ENCODE assay signal across 8 cellular contexts in the genomic region with DNA sequence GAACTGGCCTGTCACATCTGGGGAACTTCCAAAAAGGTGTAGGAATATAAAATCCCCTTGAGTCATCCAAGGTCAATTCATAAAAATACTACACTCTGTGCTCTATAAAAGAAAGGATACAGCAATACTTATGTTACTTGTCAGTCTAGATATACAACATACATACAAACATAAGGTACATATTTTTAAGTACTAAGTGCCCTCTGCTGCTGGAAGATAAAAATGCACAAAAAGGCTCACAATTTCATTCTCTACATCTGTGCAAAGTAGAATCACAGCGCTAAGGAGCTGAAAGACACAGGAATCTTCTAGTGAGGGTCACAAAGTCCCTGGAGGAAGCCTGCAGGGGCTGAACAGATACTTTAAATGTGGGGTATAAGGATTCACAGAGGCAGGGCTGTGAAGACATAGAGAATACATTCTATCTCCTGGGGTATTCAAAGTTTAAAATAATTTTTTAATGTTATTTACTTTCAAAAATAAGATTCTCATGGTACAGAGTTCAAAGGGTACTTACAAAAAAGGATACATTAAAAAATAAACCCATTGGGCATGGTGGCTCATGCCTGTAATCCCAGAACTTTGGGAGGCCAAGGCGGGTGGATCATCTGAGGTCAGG. TPM values are rescaled to one million over a fixed set of nuclear protein-coding genes. Genes with fewer than 3 reads are reported as not detected.
A peak's percentile ranks its signal among the peaks of the same experiment; 100 is the strongest.
DNase-seq lines count a peak whose midpoint lies in the region; ATAC-seq and TF ChIP-seq lines count a peak whose summit lies in the region.

No MANE protein-coding gene starts in this region.

- no peak overlapping the region for H3K4me3 Mint-ChIP-seq in CD4-positive, alpha-beta T cell
- H3K4me3 Mint-ChIP-seq in type B pancreatic cell = no peak overlapping the region

- H3K9me3 ChIP-seq in CD4-positive, alpha-beta T cell (ENCODE audit: control insufficient read depth, low read length) = peaks cover 5% of the 10 kb centered on the region
- H3K9me3 ChIP-seq in MM.1S (replicated peaks; ENCODE audit: insufficient read depth, low read length) = no peaks in the 10 kb centered on the region
- no peaks in the 10 kb centered on the region for H3K9me3 ChIP-seq in liver (ENCODE audit: control insufficient read depth in 4 of 4, low read length in 3 of 4)

- no peak overlapping the region for H3K27ac Mint-ChIP-seq in CD4-positive, alpha-beta T cell
- no peak overlapping the region for H3K27ac Mint-ChIP-seq in type B pancreatic cell

- H3K4me1 Mint-ChIP-seq in CD4-positive, alpha-beta T cell (ENCODE audit: low read depth) = no peaks in the 10 kb centered on the region
- H3K4me1 Mint-ChIP-seq in type B pancreatic cell (ENCODE audit: unreplicated experiment) = peaks cover 6% of the 10 kb centered on the region

- H3K9ac ChIP-seq in MM.1S (ENCODE audit: low read length) = no peak overlapping the region
- no peak overlapping the region for H3K9ac ChIP-seq in liver (ENCODE audit: low read depth in 1 of 2, low read length in 2 of 2)

- CTCF ChIA-PET in CD4-positive, alpha-beta T cell (lab: Charles Lee) = interaction anchor here (0.6 to 1.3 kb wide), 3 partner anchors 25 to 89 kb away, joined by 3 to 7 read pairs (median 4); no protein-coding TSS in a partner anchor

- DNase-seq in CD4-positive, alpha-beta T cell = peak in 1 of 10 experiments; percentile 14
- DNase-seq in MM.1S = peak; percentile 70
- DNase-seq in RKO (ENCODE audit: low spot score) = peak; percentile 86
- peak; percentile 61 for DNase-seq in cerebellum (ENCODE audit: low spot score)
- DNase-seq in type B pancreatic cell (ENCODE audit: extremely low spot score, unreplicated experiment) = no peak

- H3K27me3 Mint-ChIP-seq in CD4-positive, alpha-beta T cell = no peaks in the 10 kb centered on the region
- no peaks in the 10 kb centered on the region for H3K27me3 Mint-ChIP-seq in type B pancreatic cell

- peak; percentile 85 to 90 for TF ChIP-seq RAD21 in liver (IDR thresholded peaks at IDR 0.05)

- ATAC-seq in CD4-positive, alpha-beta T cell (ENCODE audit: poor library complexity) = peak; percentile 85
- ATAC-seq in GM18907 (IDR thresholded peaks at IDR 0.05; ENCODE audit: unreplicated experiment) = peak; percentile 43
- ATAC-seq in HG02870 (IDR thresholded peaks at IDR 0.05; ENCODE audit: unreplicated experiment) = no peak

- no peak overlapping the region for H3K4me2 ChIP-seq in MM.1S (ENCODE audit: low read depth, low read length)

- H3K79me2 ChIP-seq in MM.1S (ENCODE audit: low read length) = no peaks in the 10 kb centered on the region

- H3K36me3 Mint-ChIP-seq in CD4-positive, alpha-beta T cell (ENCODE audit: low read depth) = no peaks in the 10 kb centered on the region
- no peaks in the 10 kb centered on the region for H3K36me3 Mint-ChIP-seq in type B pancreatic cell

- intact Hi-C loops in CD4-positive, alpha-beta T cell (cut with DNase I, micrococcal nuclease) = loop anchor here (1.0 to 5.0 kb wide), 3 partner anchors 37 to 647 kb away; a partner anchor contains a TSS

- no peaks in the 10 kb centered on the region for H3K4me1 ChIP-seq in MM.1S (ENCODE audit: low read length)
- no peaks in the 10 kb centered on the region for H3K4me1 ChIP-seq in liver (ENCODE audit: control insufficient read depth in 4 of 4, insufficient read depth in 4 of 4, low read length in 3 of 4)

- no peaks in the 10 kb centered on the region for H3K36me3 ChIP-seq in MM.1S (replicated peaks; ENCODE audit: insufficient read depth, low read length)
- no peaks in the 10 kb centered on the region for H3K36me3 ChIP-seq in liver (ENCODE audit: control insufficient read depth in 4 of 4, insufficient read depth in 3 of 4, low read depth in 1 of 4, low read length in 3 of 4)

- no peak overlapping the region for H2AFZ ChIP-seq in MM.1S (ENCODE audit: low read length)

- H4K20me1 ChIP-seq in MM.1S (ENCODE audit: insufficient read depth, low read length) = no peaks in the 10 kb centered on the region

- no peaks in the 10 kb centered on the region for H3K9me2 ChIP-seq in MM.1S (replicated peaks; ENCODE audit: insufficient read depth, low read length)

- WGBS in liver = 50% methylated on average over 2 of the region's 2 CpGs

- POLR2A ChIA-PET in CD4-positive, alpha-beta T cell (lab: Charles Lee) = interaction anchor here (0.6 kb wide), 1 partner anchor 171 kb away, joined by 3 read pairs; no protein-coding TSS in a partner anchor

- peaks cover 2% of the 10 kb centered on the region for H3K9me3 Mint-ChIP-seq in CD4-positive, alpha-beta T cell
- no peaks in the 10 kb centered on the region for H3K9me3 Mint-ChIP-seq in type B pancreatic cell

- no peak overlapping the region for H3K27ac ChIP-seq in CD4-positive, alpha-beta T cell (ENCODE audit: low read depth, low read length)
- H3K27ac ChIP-seq in MM.1S (ENCODE audit: low read length) = no peak overlapping the region
- no peak overlapping the region for H3K27ac ChIP-seq in liver (ENCODE audit: low read depth in 1 of 2, low read length in 2 of 2)

- TF ChIP-seq CTCF in CD4-positive, alpha-beta T cell (IDR thresholded peaks at IDR 0.05) = peak; percentile 77
- TF ChIP-seq CTCF in MM.1S (IDR thresholded peaks at IDR 0.05; ENCODE audit: low read length) (peak; percentile 45), liver (IDR thresholded peaks at IDR 0.05; ENCODE audit: low read depth, low read length, missing input control) (peak; percentile 54), type B pancreatic cell (conservative IDR thresholded peaks at IDR 0.05) (peak; percentile 76)

- no peaks in the 10 kb centered on the region for H3K27me3 ChIP-seq in CD4-positive, alpha-beta T cell (ENCODE audit: control insufficient read depth, insufficient read depth, low read length)
- H3K27me3 ChIP-seq in MM.1S (replicated peaks; ENCODE audit: insufficient read depth, low read length) (no peaks in the 10 kb centered on the region), liver (ENCODE audit: control insufficient read depth in 4 of 4, insufficient read depth in 4 of 4, low read length in 3 of 4) (no peaks in the 10 kb centered on the region)

- H3F3A ChIP-seq in MM.1S (ENCODE audit: insufficient read depth, low read length) = no peaks in the 10 kb centered on the region

- no peak overlapping the region for H3K4me3 ChIP-seq in MM.1S (ENCODE audit: low read length)
- no peak overlapping the region for H3K4me3 ChIP-seq in liver (ENCODE audit: low read depth in 1 of 3, low read length in 3 of 3)

TF ChIP-seq in liver, 16 proteins besides CTCF, POLR2A, EP300 and RAD21:
- TF ChIP-seq, protein P1, sequence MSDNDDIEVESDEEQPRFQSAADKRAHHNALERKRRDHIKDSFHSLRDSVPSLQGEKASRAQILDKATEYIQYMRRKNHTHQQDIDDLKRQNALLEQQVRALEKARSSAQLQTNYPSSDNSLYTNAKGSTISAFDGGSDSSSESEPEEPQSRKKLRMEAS (IDR thresholded peaks at IDR 0.05) = no peak
- no peak for TF ChIP-seq RXRA (IDR thresholded peaks at IDR 0.05)
- no peak for TF ChIP-seq FOXA1 (IDR thresholded peaks at IDR 0.05)
- TF ChIP-seq NR2F2 (IDR thresholded peaks at IDR 0.05) = no peak
- TF ChIP-seq, protein P2, sequence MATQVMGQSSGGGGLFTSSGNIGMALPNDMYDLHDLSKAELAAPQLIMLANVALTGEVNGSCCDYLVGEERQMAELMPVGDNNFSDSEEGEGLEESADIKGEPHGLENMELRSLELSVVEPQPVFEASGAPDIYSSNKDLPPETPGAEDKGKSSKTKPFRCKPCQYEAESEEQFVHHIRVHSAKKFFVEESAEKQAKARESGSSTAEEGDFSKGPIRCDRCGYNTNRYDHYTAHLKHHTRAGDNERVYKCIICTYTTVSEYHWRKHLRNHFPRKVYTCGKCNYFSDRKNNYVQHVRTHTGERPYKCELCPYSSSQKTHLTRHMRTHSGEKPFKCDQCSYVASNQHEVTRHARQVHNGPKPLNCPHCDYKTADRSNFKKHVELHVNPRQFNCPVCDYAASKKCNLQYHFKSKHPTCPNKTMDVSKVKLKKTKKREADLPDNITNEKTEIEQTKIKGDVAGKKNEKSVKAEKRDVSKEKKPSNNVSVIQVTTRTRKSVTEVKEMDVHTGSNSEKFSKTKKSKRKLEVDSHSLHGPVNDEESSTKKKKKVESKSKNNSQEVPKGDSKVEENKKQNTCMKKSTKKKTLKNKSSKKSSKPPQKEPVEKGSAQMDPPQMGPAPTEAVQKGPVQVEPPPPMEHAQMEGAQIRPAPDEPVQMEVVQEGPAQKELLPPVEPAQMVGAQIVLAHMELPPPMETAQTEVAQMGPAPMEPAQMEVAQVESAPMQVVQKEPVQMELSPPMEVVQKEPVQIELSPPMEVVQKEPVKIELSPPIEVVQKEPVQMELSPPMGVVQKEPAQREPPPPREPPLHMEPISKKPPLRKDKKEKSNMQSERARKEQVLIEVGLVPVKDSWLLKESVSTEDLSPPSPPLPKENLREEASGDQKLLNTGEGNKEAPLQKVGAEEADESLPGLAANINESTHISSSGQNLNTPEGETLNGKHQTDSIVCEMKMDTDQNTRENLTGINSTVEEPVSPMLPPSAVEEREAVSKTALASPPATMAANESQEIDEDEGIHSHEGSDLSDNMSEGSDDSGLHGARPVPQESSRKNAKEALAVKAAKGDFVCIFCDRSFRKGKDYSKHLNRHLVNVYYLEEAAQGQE (IDR thresholded peaks at IDR 0.05) = no peak
- TF ChIP-seq, protein P3, sequence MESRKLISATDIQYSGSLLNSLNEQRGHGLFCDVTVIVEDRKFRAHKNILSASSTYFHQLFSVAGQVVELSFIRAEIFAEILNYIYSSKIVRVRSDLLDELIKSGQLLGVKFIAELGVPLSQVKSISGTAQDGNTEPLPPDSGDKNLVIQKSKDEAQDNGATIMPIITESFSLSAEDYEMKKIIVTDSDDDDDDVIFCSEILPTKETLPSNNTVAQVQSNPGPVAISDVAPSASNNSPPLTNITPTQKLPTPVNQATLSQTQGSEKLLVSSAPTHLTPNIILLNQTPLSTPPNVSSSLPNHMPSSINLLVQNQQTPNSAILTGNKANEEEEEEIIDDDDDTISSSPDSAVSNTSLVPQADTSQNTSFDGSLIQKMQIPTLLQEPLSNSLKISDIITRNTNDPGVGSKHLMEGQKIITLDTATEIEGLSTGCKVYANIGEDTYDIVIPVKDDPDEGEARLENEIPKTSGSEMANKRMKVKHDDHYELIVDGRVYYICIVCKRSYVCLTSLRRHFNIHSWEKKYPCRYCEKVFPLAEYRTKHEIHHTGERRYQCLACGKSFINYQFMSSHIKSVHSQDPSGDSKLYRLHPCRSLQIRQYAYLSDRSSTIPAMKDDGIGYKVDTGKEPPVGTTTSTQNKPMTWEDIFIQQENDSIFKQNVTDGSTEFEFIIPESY (IDR thresholded peaks at IDR 0.05) = no peak
- no peak for TF ChIP-seq JUND (IDR thresholded peaks at IDR 0.05)
- no peak for TF ChIP-seq HNF4G (IDR thresholded peaks at IDR 0.05)
- TF ChIP-seq EGR1 (IDR thresholded peaks at IDR 0.05; ENCODE audit: low read depth in 2 of 2) = no peak
- no peak for TF ChIP-seq YY1 (IDR thresholded peaks at IDR 0.05)

RNA-seq across cellular contexts. Expression of a gene that starts 10.2 kb away (rescaled TPM):
- 1 to 10 TPM; 5.2 to 6.8 TPM for total RNA-seq in CD4-positive, alpha-beta T cell
- total RNA-seq in cerebellum (19.8 TPM), liver (10 to 100 TPM; 19.2 to 39.9 TPM), type B pancreatic cell (ENCODE audit: low replicate concordance) (27.6 and 38.1 TPM in 2 replicates)
- 10 to 100 TPM; 24.6 to 31.9 TPM for polyA plus RNA-seq in liver

RNA-seq across cellular contexts. Expression of a gene that starts 35.5 kb away (rescaled TPM):
- 1 to 10 TPM; 4.5 to 4.9 TPM for total RNA-seq in CD4-positive, alpha-beta T cell
- total RNA-seq in cerebellum = 24.5 TPM
- 100 to 1,000 TPM in 1 of 2 donors, 10 to 100 TPM in 1; 60.2 to 192 TPM for total RNA-seq in liver
- polyA plus RNA-seq in liver = 10 to 100 TPM; 56.2 to 64.6 TPM
- total RNA-seq in type B pancreatic cell (ENCODE audit: low replicate concordance) = 71.2 and 80.3 TPM in 2 replicates
